1 cellular context compared by ENCODE assay signal in the genomic region with DNA sequence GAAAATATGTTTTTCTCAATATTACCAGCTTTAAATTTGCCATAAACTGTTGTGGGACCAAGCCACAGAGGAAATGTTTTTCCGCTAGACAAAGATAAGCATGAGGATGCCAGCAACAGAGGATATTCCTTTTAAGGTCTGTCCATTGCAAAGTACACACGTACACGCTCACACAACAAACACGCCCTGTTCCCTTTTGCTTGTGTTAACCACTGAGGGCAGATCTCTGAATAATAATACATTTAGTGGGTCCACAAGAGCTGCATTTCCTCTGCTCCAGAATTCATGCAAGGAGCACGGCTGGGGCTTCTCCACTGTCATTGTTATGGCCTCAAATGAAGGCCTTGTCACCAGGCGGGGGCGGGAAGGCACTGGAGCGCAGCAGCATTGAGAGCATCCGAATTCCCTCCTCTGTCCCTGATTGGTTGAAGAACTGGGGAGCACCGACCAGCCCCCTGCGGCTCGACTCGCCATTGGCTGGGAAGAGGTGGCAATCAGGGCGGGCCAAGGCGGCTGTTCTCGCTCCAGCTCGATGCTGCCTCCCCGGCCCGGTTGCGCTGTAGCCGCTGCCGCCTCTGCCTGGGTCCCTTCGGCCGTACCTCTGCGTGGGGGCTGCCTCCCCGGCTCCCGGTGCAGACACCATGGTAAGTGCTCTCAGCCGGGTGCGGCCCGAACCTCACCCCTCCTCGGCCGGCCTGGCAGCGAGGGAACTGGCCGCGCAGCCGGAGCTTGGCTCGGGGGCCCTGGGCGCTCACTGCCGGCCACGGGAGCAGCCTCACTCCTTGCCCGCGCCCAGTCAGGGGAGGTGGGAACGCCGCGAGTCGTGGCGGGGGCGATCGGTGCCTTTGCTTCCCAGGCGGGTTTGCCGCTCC.
TF ChIP-seq lines count a peak whose summit lies in the region.

A gene (plus strand): TSS at position 522 of the 872 bp plus-strand sequence. CDS start 120 bp downstream, at position 642.

TF ChIP-seq in H1, 55 proteins besides CTCF, POLR2A, EP300 and RAD21 (continued from another document):
- TF ChIP-seq SIX5 (IDR thresholded peaks at IDR 0.05; ENCODE audit: low read depth, low read length) = no peak
